12 cellular contexts compared by ENCODE assay signal in genomic region chr10:96584474-96584873, GRCh38. TPM values are rescaled to one million over a fixed set of nuclear protein-coding genes. Genes with fewer than 3 reads are reported as not detected.
DNase-seq lines count a peak whose midpoint lies in the region; ATAC-seq and TF ChIP-seq lines count a peak whose summit lies in the region.
"Had no signal": no experiment of that assay in that cellular context is flagged by ENCODE, and none has a peak within 500 bp of the region (broad histone marks: within the 10 kb centered on the region; RNA-seq: fewer than 3 reads in every experiment).

No MANE protein-coding gene starts in this region.

- ATAC-seq in SK-N-SH treated with all-trans-retinoic acid at 6 μM for 48 hours (no peak), GM18907 (IDR thresholded peaks at IDR 0.05; ENCODE audit: unreplicated experiment) (no peak)
- ATAC-seq in effector memory CD8-positive, alpha-beta T cell (replicated peaks) = no peak

- H3K4me3 ChIP-seq in SK-N-SH (ENCODE audit: low read depth in 2 of 2, low read length in 1 of 2) = no peak overlapping the region; a peak in 1 of 4 replicates
- peak overlapping the region; percentile 79 for H3K4me3 ChIP-seq in Loucy (ENCODE audit: low read length, poor library complexity, severe bottlenecking)
- no peak overlapping the region for H3K4me3 ChIP-seq in trophoblast cell (ENCODE audit: low read depth, low read length)
- H3K4me3 ChIP-seq: testis had no signal

- no peak overlapping the region for H3K18ac ChIP-seq in trophoblast cell (ENCODE audit: low read length)

- H3K4me3 Mint-ChIP-seq in effector memory CD8-positive, alpha-beta T cell = peak overlapping the region in 1 of 2 donors; percentile 44

- H4K91ac ChIP-seq in trophoblast cell (ENCODE audit: low read depth, low read length) = no peak overlapping the region

- POLR2A ChIA-PET in SK-N-SH (lab: Yijun Ruan, JAX) = interaction anchor here (0.6 kb wide), 1 partner anchor 21 kb away, joined by 4 read pairs; no protein-coding TSS in a partner anchor

- H3K4me1 ChIP-seq in SK-N-SH (ENCODE audit: control insufficient read depth in 1 of 2, insufficient read depth in 2 of 2, low read depth in 1 of 2, low read length in 1 of 2) (peaks cover 8 to 18% of the 10 kb centered on the region in 2 experiments; a peak in 3 of 4 replicates), Loucy (ENCODE audit: insufficient read depth, low read length, poor library complexity, severe bottlenecking) (peaks cover 66% of the 10 kb centered on the region), trophoblast cell (ENCODE audit: control insufficient read depth in 1 of 2, insufficient read depth in 2 of 2, low read length in 2 of 2) (peaks cover 2 to 5% of the 10 kb centered on the region in 2 experiments)

- H4K20me1 ChIP-seq in SK-N-SH (ENCODE audit: insufficient read depth) = peaks cover 67% of the 10 kb centered on the region
- peaks cover 70% of the 10 kb centered on the region for H4K20me1 ChIP-seq in Loucy (ENCODE audit: insufficient read depth, low read length, poor library complexity, severe bottlenecking)

- H3K27me3 Mint-ChIP-seq in effector memory CD8-positive, alpha-beta T cell = no peaks in the 10 kb centered on the region

- peaks cover 29 to 47% of the 10 kb centered on the region in 2 donors for H3K4me1 Mint-ChIP-seq in effector memory CD8-positive, alpha-beta T cell (ENCODE audit: low read depth in 2 of 2)

- H3K79me2 ChIP-seq in SK-N-SH (ENCODE audit: insufficient read depth) (peaks cover 72% of the 10 kb centered on the region), Loucy (ENCODE audit: insufficient read depth, low read length) (peaks cover 73% of the 10 kb centered on the region), trophoblast cell (ENCODE audit: control insufficient read depth, insufficient read depth, low read length, poor library complexity) (peaks cover 23% of the 10 kb centered on the region)

- H3K9me3 Mint-ChIP-seq in effector memory CD8-positive, alpha-beta T cell = no peaks in the 10 kb centered on the region

- peaks cover 14% of the 10 kb centered on the region for H3K79me1 ChIP-seq in trophoblast cell (ENCODE audit: low read length)

- H3K23ac ChIP-seq in trophoblast cell (ENCODE audit: low read length) = no peak overlapping the region

- CTCF ChIA-PET in SK-N-SH (lab: Yijun Ruan, JAX) = interaction anchor here (1.7 kb wide), 1 partner anchor 71 kb away, joined by 3 read pairs; the partner anchor contains the start of gene TLL2

- H3K9me3 ChIP-seq in SK-N-SH (no peaks in the 10 kb centered on the region), Loucy (ENCODE audit: insufficient read depth, low read depth, low read length) (no peaks in the 10 kb centered on the region), trophoblast cell (ENCODE audit: insufficient read depth, low read depth, low read length) (no peaks in the 10 kb centered on the region)
- H3K9me3 ChIP-seq: testis had no signal

- no peak overlapping the region for H4K12ac ChIP-seq in trophoblast cell (ENCODE audit: low read depth, low read length)

- H3K4me2 ChIP-seq in SK-N-SH (peak overlapping the region; percentile 89; the same call in 1 of the 2 replicates), Loucy (ENCODE audit: low read depth, low read length, poor library complexity, severe bottlenecking) (peak overlapping the region; percentile 94), trophoblast cell (ENCODE audit: low read length) (no peak overlapping the region)

- H2AFZ ChIP-seq in SK-N-SH (ENCODE audit: low read depth) = no peak overlapping the region
- H2AFZ ChIP-seq in Loucy (ENCODE audit: low read length) = no peak overlapping the region
- H2AFZ ChIP-seq in trophoblast cell (ENCODE audit: insufficient read depth, low read length, poor library complexity) = no peak overlapping the region

- 96% methylated on average over 9 of the region's 9 CpGs for WGBS in SK-N-SH (ENCODE audit: low lambda C conversion rate)
- no CpG with 5 or more reads among the region's 9 CpGs for WGBS in trophoblast cell (ENCODE audit: extremely low coverage, insufficient coverage, insufficient read length)

- H3K27ac Mint-ChIP-seq in effector memory CD8-positive, alpha-beta T cell = peak overlapping the region; percentile 71 to 73

- no peak overlapping the region for H2AK5ac ChIP-seq in trophoblast cell (ENCODE audit: low read length)

- no peak for TF ChIP-seq CTCF in SK-N-SH (IDR thresholded peaks at IDR 0.05)
- TF ChIP-seq CTCF in Loucy (conservative IDR thresholded peaks at IDR 0.05; ENCODE audit: low read length) = no peak

- no peak overlapping the region; the same call in 1 of the 2 replicates for H3K9ac ChIP-seq in SK-N-SH
- no peak overlapping the region for H3K9ac ChIP-seq in Loucy (ENCODE audit: low read depth, low read length, poor library complexity, severe bottlenecking)
- no peak overlapping the region for H3K9ac ChIP-seq in trophoblast cell (ENCODE audit: low read length)

- no peaks in the 10 kb centered on the region for H3K27me3 ChIP-seq in SK-N-SH (ENCODE audit: insufficient read depth)
- no peaks in the 10 kb centered on the region for H3K27me3 ChIP-seq in Loucy (ENCODE audit: insufficient read depth, low read length, poor library complexity, severe bottlenecking)
- no peaks in the 10 kb centered on the region for H3K27me3 ChIP-seq in trophoblast cell (ENCODE audit: insufficient read depth, low read length)
- H3K27me3 ChIP-seq: testis had no signal

- H3K9me2 ChIP-seq in SK-N-SH (no peaks in the 10 kb centered on the region), Loucy (replicated peaks; ENCODE audit: low read depth, low read length) (no peaks in the 10 kb centered on the region)

- H2BK5ac ChIP-seq in trophoblast cell (ENCODE audit: low read depth, low read length, poor library complexity) = no peak overlapping the region

- H2BK120ac ChIP-seq in trophoblast cell (ENCODE audit: insufficient read depth, low read length, poor library complexity) = no peak overlapping the region

- H3K27ac ChIP-seq in SK-N-SH (ENCODE audit: low read depth in 2 of 2, low read length in 1 of 2) (no peak overlapping the region), trophoblast cell (ENCODE audit: low read depth, low read length) (no peak overlapping the region)

- no peak for TF ChIP-seq EP300 in SK-N-SH (IDR thresholded peaks at IDR 0.05; ENCODE audit: borderline replicate concordance in 1 of 2, low read depth in 1 of 2, low read length in 1 of 2)

- H3F3A ChIP-seq in SK-N-SH (replicated peaks; ENCODE audit: insufficient read depth) (peaks cover 21% of the 10 kb centered on the region), Loucy (ENCODE audit: low read depth) (no peaks in the 10 kb centered on the region)

- H3K36me3 ChIP-seq in SK-N-SH (replicated peaks in 1 of 2; ENCODE audit: control insufficient read depth in 1 of 2, insufficient read depth in 2 of 2, low read length in 1 of 2) (peaks cover 0 to 5% of the 10 kb centered on the region in 2 experiments), Loucy (ENCODE audit: insufficient read depth, low read length) (no peaks in the 10 kb centered on the region), trophoblast cell (ENCODE audit: control insufficient read depth in 1 of 2, insufficient read depth in 2 of 2, low read length in 2 of 2) (peaks cover 0 to 5% of the 10 kb centered on the region in 2 experiments)

- H4K8ac ChIP-seq in trophoblast cell (ENCODE audit: low read depth, low read length) = no peak overlapping the region

- TF ChIP-seq RAD21 in SK-N-SH (IDR thresholded peaks at IDR 0.05; ENCODE audit: low read length) = no peak

- H3K36me3 Mint-ChIP-seq in effector memory CD8-positive, alpha-beta T cell (ENCODE audit: insufficient read depth) = peaks cover 25% of the 10 kb centered on the region

- H2BK12ac ChIP-seq in trophoblast cell (ENCODE audit: low read length) = no peak overlapping the region

- no peak overlapping the region for H3K14ac ChIP-seq in trophoblast cell (ENCODE audit: low read length)

- peak overlapping the region; percentile 90 for H3K4ac ChIP-seq in trophoblast cell (ENCODE audit: low read depth, low read length)

- DNase-seq in SK-N-SH = no peak
- DNase-seq in effector memory CD8-positive, alpha-beta T cell = no peak
- DNase-seq in trophoblast cell = no peak
- no peak for DNase-seq in HK-2 (ENCODE audit: unreplicated experiment)
- no peak for DNase-seq in NCI-H748 treated with DMSO at 0.1 percent for 48 hours (lab: John Stamatoyannopoulos, UW)
- DNase-seq: NCI-H2107, SIG-M5, small intestine, testis had no signal

TF ChIP-seq in SK-N-SH, 30 proteins besides CTCF, POLR2A, EP300 and RAD21 (continues in another document):
- TF ChIP-seq SIN3A (IDR thresholded peaks at IDR 0.05; ENCODE audit: borderline replicate concordance, low read depth, low read length) (no peak), NFIC (IDR thresholded peaks at IDR 0.05; ENCODE audit: borderline replicate concordance) (no peak), JUND (IDR thresholded peaks at IDR 0.05) (no peak), USF1 (IDR thresholded peaks at IDR 0.05; ENCODE audit: borderline replicate concordance, low read depth) (no peak)

TF ChIP-seq in SK-N-SH treated with all-trans-retinoic acid at 6 μM for 48 hours, 23 proteins besides CTCF, POLR2A, EP300 and RAD21 (continues in another document):
- TF ChIP-seq TSHZ2 (CRISPR knock-in tag; IDR thresholded peaks at IDR 0.05) = no peak
- TF ChIP-seq ZFP3 (CRISPR knock-in tag; IDR thresholded peaks at IDR 0.05) = no peak
- no peak for TF ChIP-seq CSDC2 (CRISPR knock-in tag; IDR thresholded peaks at IDR 0.05)
- no peak for TF ChIP-seq OSR1 (CRISPR knock-in tag; IDR thresholded peaks at IDR 0.05)

RNA-seq across cellular contexts. Expression of gene TM9SF3, which starts 2.3 kb away (rescaled TPM):
- polyA plus RNA-seq in SK-N-SH (2012; rRNA removed) = 24.9 and 57.0 TPM in 2 replicates
- 46.9 and 48.6 TPM in 2 replicates for polyA plus RNA-seq in SK-N-SH (2012; cell fraction: cytosol; rRNA removed)
- polyA plus RNA-seq in SK-N-SH (2012; cell fraction: nucleus; rRNA removed) = 9.5 and 20.7 TPM in 2 replicates
- polyA plus RNA-seq in trophoblast cell (2013) = 90.7 and 96.7 TPM in 2 replicates
